In the genomic region with DNA sequence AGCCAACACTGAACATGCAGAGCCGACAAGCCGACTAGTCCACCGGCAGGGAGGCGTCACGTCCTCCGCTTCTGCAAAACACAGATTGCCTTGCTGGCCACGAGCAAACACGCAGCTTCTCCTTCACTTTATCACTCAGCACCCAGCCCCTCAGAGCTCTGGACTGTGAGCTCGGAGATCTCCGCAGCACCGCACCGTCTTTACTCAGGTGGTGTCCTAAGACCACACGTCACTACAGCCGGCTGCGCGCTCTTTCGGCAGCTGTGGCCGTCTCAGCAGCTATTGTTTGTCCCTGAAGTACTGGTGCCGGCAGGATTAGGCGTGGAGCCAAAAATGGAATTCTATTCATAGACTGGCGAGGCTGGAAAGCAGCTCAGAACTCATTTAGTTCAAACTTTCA, we compare ENCODE assay signal across 9 cellular contexts.
A peak's percentile ranks its signal among the peaks of the same experiment; 100 is the strongest.
DNase-seq lines count a peak whose midpoint lies in the region; ATAC-seq and TF ChIP-seq lines count a peak whose summit lies in the region.
"Had no signal": no experiment of that assay in that cellular context is flagged by ENCODE, and none has a peak within 500 bp of the region (broad histone marks: within the 10 kb centered on the region; RNA-seq: fewer than 3 reads in every experiment).

No MANE protein-coding gene starts in this region.

- no TSS peak for BruUV-seq in A673 (replicated peaks; lab: Mats Ljungman, UMichigan)

- peaks cover 19% of the 10 kb centered on the region for H3K4me1 ChIP-seq in A673 (ENCODE audit: insufficient read depth, low read length, poor library complexity, severe bottlenecking)
- no peaks in the 10 kb centered on the region for H3K4me1 ChIP-seq in fibroblast of lung (ENCODE audit: control insufficient read depth, extremely low read depth, insufficient read depth, low read length)

- no peak overlapping the region for H3K27ac Mint-ChIP-seq in activated T-helper 17 cell treated with anti-CD3 and anti-CD28 coated beads, Interleukin-2, amount 50 U/mL, for 72 hours
- H3K27ac Mint-ChIP-seq in glutamatergic neuron (ENCODE audit: unreplicated experiment) = no peak overlapping the region

- H4K20me1 ChIP-seq in fibroblast of lung (ENCODE audit: control insufficient read depth, extremely low read depth, insufficient read depth, low read length) = no peaks in the 10 kb centered on the region

- H3K36me3 Mint-ChIP-seq in activated T-helper 17 cell treated with anti-CD3 and anti-CD28 coated beads, Interleukin-2, amount 50 U/mL, for 72 hours (ENCODE audit: low read depth) = no peaks in the 10 kb centered on the region
- no peaks in the 10 kb centered on the region for H3K36me3 Mint-ChIP-seq in glutamatergic neuron (ENCODE audit: unreplicated experiment)

- TF ChIP-seq CTCF in A673 (conservative IDR thresholded peaks at IDR 0.05; ENCODE audit: low read depth, low read length) (no peak), fibroblast of lung (conservative IDR thresholded peaks at IDR 0.05 in 1 of 2, IDR thresholded peaks at IDR 0.05 in 1 of 2; ENCODE audit: low read depth in 1 of 2, low read length in 2 of 2) (no peak), glutamatergic neuron (IDR thresholded peaks at IDR 0.05; ENCODE audit: partially characterized antibody, unreplicated experiment) (no peak)

- H3K9me3 ChIP-seq in A673 (ENCODE audit: low read depth, low read length, poor library complexity, severe bottlenecking) = no peaks in the 10 kb centered on the region
- no peaks in the 10 kb centered on the region for H3K9me3 ChIP-seq in fibroblast of lung (ENCODE audit: control insufficient read depth, insufficient read depth, low read depth, low read length)

- no peaks in the 10 kb centered on the region for H3K4me1 Mint-ChIP-seq in activated T-helper 17 cell treated with anti-CD3 and anti-CD28 coated beads, Interleukin-2, amount 50 U/mL, for 72 hours
- H3K4me1 Mint-ChIP-seq in glutamatergic neuron (ENCODE audit: low read depth, unreplicated experiment) = no peaks in the 10 kb centered on the region

- peaks cover 29% of the 10 kb centered on the region for H3K79me2 ChIP-seq in fibroblast of lung (ENCODE audit: control insufficient read depth, insufficient read depth, low read length)

- H3K27ac ChIP-seq in A673 (ENCODE audit: low read depth, low read length, poor library complexity, severe bottlenecking) = peak overlapping the region; percentile 59
- peak overlapping the region; percentile 49 for H3K27ac ChIP-seq in fibroblast of lung (ENCODE audit: insufficient read depth, low read length)

- no peaks in the 10 kb centered on the region for H3K36me3 ChIP-seq in A673 (ENCODE audit: insufficient read depth, low read length, poor library complexity, severe bottlenecking)
- H3K36me3 ChIP-seq in fibroblast of lung (ENCODE audit: control insufficient read depth, insufficient read depth, low read length) = peaks cover 2% of the 10 kb centered on the region

- peak overlapping the region; percentile 36 for H3K4me2 ChIP-seq in fibroblast of lung (ENCODE audit: extremely low read depth, insufficient read depth, low read length)

- ATAC-seq in activated T-helper 17 cell treated with anti-CD3 and anti-CD28 coated beads, Interleukin-2, amount 50 U/mL, for 72 hours (replicated peaks) = no peak
- ATAC-seq in HG03571 (IDR thresholded peaks at IDR 0.05; ENCODE audit: unreplicated experiment) = no peak
- ATAC-seq: PC-3 had no signal

- no peak overlapping the region for H3K4me3 Mint-ChIP-seq in activated T-helper 17 cell treated with anti-CD3 and anti-CD28 coated beads, Interleukin-2, amount 50 U/mL, for 72 hours
- no peak overlapping the region for H3K4me3 Mint-ChIP-seq in glutamatergic neuron (ENCODE audit: unreplicated experiment)

- DNase-seq in A673 (ENCODE audit: low spot score) (peak; percentile 87), NCI-H510A treated with DMSO at 0.1 percent for 48 hours (lab: John Stamatoyannopoulos, UW) (peak; percentile 68), fibroblast of lung (ENCODE audit: low read depth in 2 of 2) (peak; percentile 52 to 76), myocyte (ENCODE audit: low read depth) (peak; percentile 53), NCI-H2196 treated with DMSO at 0.1 percent for 48 hours (lab: John Stamatoyannopoulos, UW; ENCODE audit: unreplicated experiment) (no peak), glutamatergic neuron (no peak)
- DNase-seq: PC-3 had no signal

- peak overlapping the region; percentile 27 for H2AFZ ChIP-seq in fibroblast of lung (ENCODE audit: low read length)

- no peaks in the 10 kb centered on the region for H3K9me3 Mint-ChIP-seq in activated T-helper 17 cell treated with anti-CD3 and anti-CD28 coated beads, Interleukin-2, amount 50 U/mL, for 72 hours
- H3K9me3 Mint-ChIP-seq in glutamatergic neuron (ENCODE audit: unreplicated experiment) = no peaks in the 10 kb centered on the region

- H3K4me3 ChIP-seq in A673 (ENCODE audit: low read depth, low read length, poor library complexity, severe bottlenecking) (peak overlapping the region; percentile 39), fibroblast of lung (replicated peaks in 1 of 4; ENCODE audit: control extremely low read depth in 1 of 4, insufficient read depth in 1 of 4, low read depth in 3 of 4, low read length in 4 of 4) (peak overlapping the region in 2 of 4 experiments; percentile 13 to 30)

- CTCF ChIA-PET in A673 (lab: Charles Lee) = no interaction called here

- POLR2A ChIA-PET in A673 (lab: Charles Lee; ENCODE audit: low non-redundant PET) = interaction anchor here (0.7 kb wide), 1 partner anchor 45 kb away, joined by 4 read pairs; no protein-coding TSS in a partner anchor

- H3K9ac ChIP-seq in fibroblast of lung (ENCODE audit: insufficient read depth, low read length) = no peak overlapping the region

- peaks cover 3% of the 10 kb centered on the region for H3K27me3 Mint-ChIP-seq in activated T-helper 17 cell treated with anti-CD3 and anti-CD28 coated beads, Interleukin-2, amount 50 U/mL, for 72 hours
- no peaks in the 10 kb centered on the region for H3K27me3 Mint-ChIP-seq in glutamatergic neuron (ENCODE audit: unreplicated experiment)

- intact Hi-C loops in A673 (cut with micrococcal nuclease; ENCODE audit: unreplicated experiment) = no loop called here

- no peaks in the 10 kb centered on the region for H3K27me3 ChIP-seq in A673 (replicated peaks; ENCODE audit: insufficient read depth, low read depth, low read length, poor library complexity)
- no peaks in the 10 kb centered on the region for H3K27me3 ChIP-seq in fibroblast of lung (ENCODE audit: control insufficient read depth, insufficient read depth, low read length)

Comparison
In these comparisons a context has a peak if more than half of its experiments do, and no peak if none do; other contexts are left out.
1. DNase-seq: peak in A673 (single experiment), NCI-H510A treated with DMSO at 0.1 percent for 48 hours (single experiment), fibroblast of lung (2 of 2) and myocyte (single experiment); none in NCI-H2196 treated with DMSO at 0.1 percent for 48 hours (single experiment) and glutamatergic neuron (single experiment).